11 cellular contexts compared by ENCODE assay signal in genomic region chr18:13541621-13542519, GRCh38.
DNase-seq lines count a peak whose midpoint lies in the region; ATAC-seq and TF ChIP-seq lines count a peak whose summit lies in the region.
"Had no signal": no experiment of that assay in that cellular context is flagged by ENCODE, and none has a peak within 500 bp of the region (broad histone marks: within the 10 kb centered on the region; RNA-seq: fewer than 3 reads in every experiment).

No MANE protein-coding gene starts in this region.

- H3K36me3 ChIP-seq in sigmoid colon = no peaks in the 10 kb centered on the region
- H3K36me3 ChIP-seq: brain microvascular endothelial cell had no signal

- H3K4me1 ChIP-seq in right cardiac atrium (ENCODE audit: control insufficient read depth, insufficient read depth, low read length) (peaks cover 10% of the 10 kb centered on the region), sigmoid colon (peaks cover 0 to 91% (median 79%) of the 10 kb centered on the region in 4 donors)

- intact Hi-C loops in right cardiac atrium (cut with DNase I) (no loop called here), sigmoid colon (cut with DNase I) (loop anchor here (2.0 kb wide), 1 partner anchor 321 kb away; no protein-coding TSS in a partner anchor)

- H3K27ac ChIP-seq in right cardiac atrium (ENCODE audit: low read length) (peak overlapping the region; percentile 40), sigmoid colon (peak overlapping the region; percentile 66 to 83 (median 73))
- H3K27ac ChIP-seq: brain microvascular endothelial cell had no signal

- TF ChIP-seq POLR2A in sigmoid colon (IDR thresholded peaks at IDR 0.05) = no peak

- H3K27me3 ChIP-seq in right cardiac atrium (ENCODE audit: control insufficient read depth, insufficient read depth) (no peaks in the 10 kb centered on the region), sigmoid colon (no peaks in the 10 kb centered on the region)
- H3K27me3 ChIP-seq: brain microvascular endothelial cell had no signal

- no peak for TF ChIP-seq CTCF in sigmoid colon (IDR thresholded peaks at IDR 0.05)

- no peaks in the 10 kb centered on the region for H3K9me3 ChIP-seq in right cardiac atrium (ENCODE audit: control insufficient read depth, low read length)
- no peaks in the 10 kb centered on the region for H3K9me3 ChIP-seq in sigmoid colon

- peak; percentile 49 to 58 for ATAC-seq in right cardiac atrium
- no peak for ATAC-seq in HG03097 (IDR thresholded peaks at IDR 0.05; ENCODE audit: low FRiP score, unreplicated experiment)

- DNase-seq in GM03348 (ENCODE audit: low spot score) (peak; percentile 19), NCI-H69 (lab: John Stamatoyannopoulos, UW) (peak; percentile 26), right cardiac atrium (peak in 1 of 3 donors; percentile 63), sigmoid colon (peak; percentile 86), activated gamma-delta T cell (lab: John Stamatoyannopoulos, UW) (no peak), NCI-H226 (no peak)
- DNase-seq: brain microvascular endothelial cell, hippocampal formation, MM.1S, NCI-H345 had no signal

- WGBS in right cardiac atrium = 72% methylated on average over 13 of the region's 13 CpGs
- WGBS in sigmoid colon, 2 donors = 17 to 58% methylated on average over 13 of the region's 13 CpGs

- H3K4me3 ChIP-seq in right cardiac atrium (ENCODE audit: low read length) = no peak overlapping the region
- H3K4me3 ChIP-seq in sigmoid colon = peak overlapping the region in 1 of 4 donors; percentile 21

- peak; percentile 77 to 96 (median 88) for TF ChIP-seq EP300 in sigmoid colon (IDR thresholded peaks at IDR 0.05)

Comparison
In these comparisons a context has a peak if more than half of its experiments do, and no peak if none do; other contexts are left out.
1. DNase-seq: peak in GM03348 (single experiment), NCI-H69 (single experiment) and sigmoid colon (single experiment); none in activated gamma-delta T cell (single experiment) and NCI-H226 (single experiment).